In genomic region chr14:34766060-34766459, GRCh38 we compare ENCODE assay signal across 12 cellular contexts. TPM values are rescaled to one million over a fixed set of nuclear protein-coding genes. Genes with fewer than 3 reads are reported as not detected.
A peak's percentile ranks its signal among the peaks of the same experiment; 100 is the strongest.
DNase-seq lines count a peak whose midpoint lies in the region; ATAC-seq, FAIRE-seq and TF ChIP-seq lines count a peak whose summit lies in the region.
"Had no signal": no experiment of that assay in that cellular context is flagged by ENCODE, and none has a peak within 500 bp of the region (broad histone marks: within the 10 kb centered on the region; RNA-seq: fewer than 3 reads in every experiment).

No MANE protein-coding gene starts in this region.

- TF ChIP-seq EP300 in HepG2 (IDR thresholded peaks at IDR 0.05; ENCODE audit: low read depth in 2 of 2, low read length in 2 of 2) = no peak
- TF ChIP-seq EP300 in HepG2 (CRISPR knock-in tag; IDR thresholded peaks at IDR 0.05; ENCODE audit: borderline replicate concordance) = no peak

- H3K4me1 Mint-ChIP-seq in type B pancreatic cell (ENCODE audit: unreplicated experiment) = no peaks in the 10 kb centered on the region

- H3K4me1 ChIP-seq in HepG2 (ENCODE audit: insufficient read depth, low read length) (no peaks in the 10 kb centered on the region), right lobe of liver (no peaks in the 10 kb centered on the region)
- H3K4me1 ChIP-seq: parathyroid adenoma had no signal

- TF ChIP-seq RAD21 in HepG2 (CRISPR knock-in tag; IDR thresholded peaks at IDR 0.05) = no peak

- FAIRE-seq in HepG2 (lab: Jason Lieb, UNC) = no peak

- POLR2A ChIA-PET in HepG2 (lab: Yijun Ruan, JAX) = interaction anchor here (3.1 kb wide), 1 partner anchor 73 kb away, joined by 7 read pairs; no protein-coding TSS in a partner anchor

- H3K4me3 ChIP-seq in HepG2 (replicated peaks in 1 of 3; ENCODE audit: insufficient read depth in 1 of 3, low read depth in 2 of 3, low read length in 3 of 3) = no peak overlapping the region
- no peak overlapping the region for H3K4me3 ChIP-seq in right lobe of liver
- H3K4me3 ChIP-seq in fibroblast of villous mesenchyme (ENCODE audit: low read depth, low read length) = no peak overlapping the region
- H3K4me3 ChIP-seq: MG63 had no signal

- TF ChIP-seq POLR2A in HepG2 (IDR thresholded peaks at IDR 0.05; ENCODE audit: insufficient read depth in 1 of 2, low read depth in 2 of 2, low read length in 2 of 2) (no peak), right lobe of liver (IDR thresholded peaks at IDR 0.05) (no peak)

- DNase-seq in HepG2 (ENCODE audit: low spot score) (no peak), right lobe of liver (no peak), SK-MEL-5 (ENCODE audit: low read depth, low spot score) (peak; percentile 29), fibroblast of villous mesenchyme (ENCODE audit: low read depth) (peak; percentile 4), type B pancreatic cell (ENCODE audit: extremely low spot score, unreplicated experiment) (no peak), NCI-H146 (lab: John Stamatoyannopoulos, UW) (no peak)
- DNase-seq in activated CD8-positive, alpha-beta memory T cell treated with anti-CD3 and anti-CD28 coated beads for 24 hours = no peak
- DNase-seq: GOT3, MG63, NCI-H2171 treated with DMSO at 0.1 percent for 48 hours had no signal

- peaks cover 20% of the 10 kb centered on the region for H3K36me3 Mint-ChIP-seq in type B pancreatic cell

- H3K9ac ChIP-seq in HepG2 (ENCODE audit: insufficient read depth, low read depth, low read length) = no peak overlapping the region
- H3K9ac ChIP-seq: parathyroid adenoma had no signal

- intact Hi-C loops in HepG2 (cut with micrococcal nuclease; ENCODE audit: unreplicated experiment) = no loop called here
- intact Hi-C loops in right lobe of liver (cut with DNase I) = no loop called here

- no peak overlapping the region for H2AFZ ChIP-seq in HepG2 (ENCODE audit: low read length)
- H2AFZ ChIP-seq: parathyroid adenoma had no signal

- peak; percentile 67 for ATAC-seq in HepG2
- ATAC-seq in right lobe of liver = no peak
- ATAC-seq in HG03097 (IDR thresholded peaks at IDR 0.05; ENCODE audit: low FRiP score, unreplicated experiment) = no peak

- in situ Hi-C loops in HepG2 (cut with HindIII; ENCODE audit: extremely low pct_ligation_motif_present, low pct_unique_long_range_greater_than_20kb) (no loop called here), SK-MEL-5 (cut with HindIII; ENCODE audit: low pct_unique_long_range_greater_than_20kb, low sequenced_read_pairs) (no loop called here)

- H3K9me3 ChIP-seq in HepG2 (ENCODE audit: low read length) = no peaks in the 10 kb centered on the region
- H3K9me3 ChIP-seq in right lobe of liver = no peaks in the 10 kb centered on the region
- H3K9me3 ChIP-seq: MG63 had no signal

- H3K36me3 ChIP-seq in HepG2 (replicated peaks in 1 of 2; ENCODE audit: control insufficient read depth in 1 of 2, insufficient read depth in 2 of 2, low read length in 2 of 2) (peaks cover 14 to 37% of the 10 kb centered on the region in 2 experiments), right lobe of liver (peaks cover 3 to 38% (median 9%) of the 10 kb centered on the region in 4 donors)

- H3K9me3 Mint-ChIP-seq in type B pancreatic cell = no peaks in the 10 kb centered on the region

- H3K27me3 ChIP-seq in HepG2 (ENCODE audit: control insufficient read depth in 1 of 2, insufficient read depth in 2 of 2, low read length in 2 of 2) (no peaks in the 10 kb centered on the region), right lobe of liver (no peaks in the 10 kb centered on the region)
- H3K27me3 ChIP-seq: MG63 had no signal

- 82% methylated on average over 3 of the region's 3 CpGs for WGBS in HepG2 (ENCODE audit: low lambda C conversion rate)
- WGBS in right lobe of liver (ENCODE audit: insufficient coverage, low coverage, low lambda C conversion rate, missing lambda C conversion rate) = 81% methylated on average over 3 of the region's 3 CpGs

- BruUV-seq in HepG2 (replicated peaks; lab: Mats Ljungman, UMichigan) = no TSS peak

- CTCF ChIA-PET in HepG2 (lab: Yijun Ruan, JAX; ENCODE audit: low intra/inter-chr PET ratio, low total read pairs) = interaction anchor here (1.3 kb wide), 1 partner anchor 93 kb away, joined by 6 read pairs; no protein-coding TSS in a partner anchor

- TF ChIP-seq CTCF in HepG2 (CRISPR knock-in tag; IDR thresholded peaks at IDR 0.05) = peak; percentile 29; the same call in 1 of the 2 replicates
- TF ChIP-seq CTCF in right lobe of liver (IDR thresholded peaks at IDR 0.05) = peak in 1 of 4 donors; percentile 12
- peak; percentile 41 for TF ChIP-seq CTCF in fibroblast of villous mesenchyme (IDR thresholded peaks at IDR 0.05; ENCODE audit: insufficient read depth, low read depth, low read length)
- TF ChIP-seq CTCF in type B pancreatic cell (conservative IDR thresholded peaks at IDR 0.05) = peak; percentile 38

- no peaks in the 10 kb centered on the region for H3K27me3 Mint-ChIP-seq in type B pancreatic cell

- no peaks in the 10 kb centered on the region for H4K20me1 ChIP-seq in HepG2 (ENCODE audit: insufficient read depth, low read length)

- H3K27ac Mint-ChIP-seq in type B pancreatic cell = no peak overlapping the region

- H3K4me2 ChIP-seq in HepG2 (ENCODE audit: low read depth, low read length) = no peak overlapping the region

- H3K4me3 Mint-ChIP-seq in type B pancreatic cell = no peak overlapping the region

- no peak overlapping the region for H3K27ac ChIP-seq in HepG2 (ENCODE audit: extremely low read length, insufficient read depth, low read length)
- no peak overlapping the region for H3K27ac ChIP-seq in right lobe of liver
- H3K27ac ChIP-seq: parathyroid adenoma had no signal

- H3K79me2 ChIP-seq in HepG2 (ENCODE audit: insufficient read depth, low read length) = no peaks in the 10 kb centered on the region
- H3K79me2 ChIP-seq: parathyroid adenoma had no signal

TF ChIP-seq in HepG2, 621 proteins besides CTCF, POLR2A, EP300 and RAD21 (continues in another document):
- TF ChIP-seq ZNF382 (CRISPR knock-in tag; IDR thresholded peaks at IDR 0.05; ENCODE audit: borderline replicate concordance) = no peak
- no peak for TF ChIP-seq NFIC (IDR thresholded peaks at IDR 0.05; ENCODE audit: low read length)
- TF ChIP-seq ZNF234 (CRISPR knock-in tag; conservative IDR thresholded peaks at IDR 0.05) = no peak
- TF ChIP-seq ZMYM4 (CRISPR knock-in tag; IDR thresholded peaks at IDR 0.05) = 0 out of 2 replicates have a peak, but pooled peaks have one; percentile 17

RNA-seq across cellular contexts. Expression of gene CFL2, which starts 51.7 kb away (rescaled TPM):
- total RNA-seq in HepG2 (2016; rRNA removed; fragmentation: Illumina TruSeq; extraction: Trizol) (158 and 301 TPM in 2 replicates), right lobe of liver (10 to 100 TPM; 74.2 to 95.3 (median 78.3) TPM), fibroblast of villous mesenchyme (109 and 173 TPM in 2 replicates), type B pancreatic cell (ENCODE audit: low replicate concordance) (21.9 and 35.8 TPM in 2 replicates)
- total RNA-seq in HepG2 (2016; cell fraction: cytosol; rRNA removed; fragmentation: Illumina TruSeq; extraction: Trizol; ENCODE audit: low read depth) = 28.5 and 36.5 TPM in 2 replicates
- total RNA-seq in HepG2 (2016; cell fraction: insoluble cytoplasmic fraction; rRNA removed; fragmentation: Illumina TruSeq; extraction: Trizol) = 158 and 295 TPM in 2 replicates
- 108 and 127 TPM in 2 replicates for total RNA-seq in HepG2 (2016; cell fraction: membrane; rRNA removed; fragmentation: Illumina TruSeq; extraction: Trizol)
- total RNA-seq in HepG2 (2016; cell fraction: nucleus; rRNA removed; fragmentation: Illumina TruSeq; extraction: Trizol) = 85.5 and 89.1 TPM in 2 replicates
- polyA plus RNA-seq in HepG2 (2011; rRNA removed) = 68.8 and 114 TPM in 2 replicates
- 44.2 and 78.0 TPM in 2 replicates for polyA plus RNA-seq in HepG2 (2011; cell fraction: cytosol; rRNA removed)
- 22.8 and 33.8 TPM in 2 replicates for polyA plus RNA-seq in HepG2 (2011; cell fraction: nucleus; rRNA removed)
- polyA plus RNA-seq in HepG2 (2012) = 145 and 207 TPM in 2 replicates
- 96.7 and 98.0 TPM in 2 replicates for polyA plus RNA-seq in HepG2 (2016; cell fraction: cytosol; fragmentation: Illumina TruSeq; extraction: Trizol; ENCODE audit: low read depth)
- polyA plus RNA-seq in HepG2 (2016; cell fraction: insoluble cytoplasmic fraction; fragmentation: Illumina TruSeq; extraction: Trizol; ENCODE audit: low read depth) = 414 and 424 TPM in 2 replicates
- 172 and 187 TPM in 2 replicates for polyA plus RNA-seq in HepG2 (2016; cell fraction: membrane; fragmentation: Illumina TruSeq; extraction: Trizol; ENCODE audit: low read depth)
- polyA plus RNA-seq in HepG2 (2016; cell fraction: nucleus; fragmentation: Illumina TruSeq; extraction: Trizol; ENCODE audit: insufficient read depth, low read depth) = 152 and 161 TPM in 2 replicates
- polyA minus RNA-seq in HepG2 (2011; rRNA and poly(A)+ RNA removed; ENCODE audit: low replicate concordance) = 34.1 and 43.7 TPM in 2 replicates
- 94.3 and 108 TPM in 2 replicates for polyA minus RNA-seq in HepG2 (2011; cell fraction: cytosol; rRNA and poly(A)+ RNA removed)
- polyA minus RNA-seq in HepG2 (2011; cell fraction: nucleus; rRNA and poly(A)+ RNA removed) = 50.5 and 53.0 TPM in 2 replicates
- total RNA-seq in SK-MEL-5 (2014; rRNA removed; shearing (Covaris generic)) = 103 and 104 TPM in 2 replicates
- polyA plus RNA-seq in SK-MEL-5 (2015; cell fraction: cytosol; rRNA removed) = 51.3 and 60.5 TPM in 2 replicates
- 19.2 and 20.6 TPM in 2 replicates for polyA plus RNA-seq in SK-MEL-5 (2015; cell fraction: nucleus; rRNA removed)

Comparison
In these comparisons a context has a peak if more than half of its experiments do, and no peak if none do; other contexts are left out.
1. DNase-seq: peak in SK-MEL-5 (single experiment) and fibroblast of villous mesenchyme (single experiment); none in HepG2 (single experiment), right lobe of liver (0 of 3), type B pancreatic cell (single experiment), activated CD8-positive, alpha-beta memory T cell treated with anti-CD3 and anti-CD28 coated beads for 24 hours (single experiment) and NCI-H146 (single experiment).